Comparison of ENCODE assay signal across 25 cellular contexts in the genomic region with DNA sequence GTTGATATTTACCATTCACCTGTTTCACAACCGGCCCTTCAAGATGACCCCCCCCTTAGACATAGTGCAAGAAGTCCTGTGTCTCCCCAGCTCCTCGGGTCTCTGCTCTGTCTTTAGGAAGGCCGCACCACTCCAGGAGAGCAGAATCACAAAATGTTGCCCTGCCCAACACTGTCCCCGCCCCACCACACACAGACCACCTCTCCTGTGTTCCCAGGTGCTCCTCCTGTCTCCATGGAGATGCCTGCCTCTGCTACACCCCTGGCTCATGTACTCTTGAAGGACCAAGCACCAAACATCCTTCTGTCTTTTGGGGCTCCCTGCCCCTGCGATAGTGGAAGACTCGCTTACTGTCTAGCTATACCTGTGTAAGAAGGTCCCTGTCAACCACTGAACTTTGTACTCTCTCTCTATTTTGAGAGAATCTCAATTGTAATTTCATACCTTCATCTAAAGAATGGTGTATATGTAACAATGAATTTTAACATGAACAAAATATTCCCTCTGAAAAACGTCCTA. TPM values are rescaled to one million over a fixed set of nuclear protein-coding genes. Genes with fewer than 3 reads are reported as not detected.
DNase-seq lines count a peak whose midpoint lies in the region; ATAC-seq and TF ChIP-seq lines count a peak whose summit lies in the region.
"Had no signal": no experiment of that assay in that cellular context is flagged by ENCODE, and none has a peak within 500 bp of the region (broad histone marks: within the 10 kb centered on the region; RNA-seq: fewer than 3 reads in every experiment).

No MANE protein-coding gene starts in this region.

- POLR2A ChIA-PET in activated CD4-positive, alpha-beta T cell treated with anti-CD3 and anti-CD28 coated beads for 36 hours (lab: Charles Lee), result no interaction called here

- in situ Hi-C loops in mammary epithelial cell (cut with MboI; ENCODE audit: low sequenced_read_pairs in 2 of 2), result no loop called here

- H3K4me3 Mint-ChIP-seq in activated CD4-positive, alpha-beta T cell treated with anti-CD3 and anti-CD28 coated beads for 36 hours, result no peak overlapping the region
- no peak overlapping the region for H3K4me3 Mint-ChIP-seq in nephron progenitor cell
- no peak overlapping the region for H3K4me3 Mint-ChIP-seq in activated naive CD4-positive, alpha-beta T cell treated with anti-CD3 and anti-CD28 coated beads for 36 hours
- H3K4me3 Mint-ChIP-seq: activated CD4-positive, alpha-beta T cell treated with anti-CD3 and anti-CD28 coated beads, Interleukin-2, amount 10 ng/mL, durations not matched to agents 24 days and 14 days; activated naive CD8-positive, alpha-beta T cell treated with anti-CD3 and anti-CD28 coated beads, Interleukin-2, amount 10 ng/mL, durations not matched to agents 7 days and 5 days; CD8-positive, alpha-beta T cell; endodermal cell; HFFc6; IgD-negative memory B cell; memory B cell; T-helper 1 cell treated with Interleukin-12 subunit alpha and Interleukin-12 subunit beta and Interleukin-4 antibody, amounts not matched to agents 30 μg/mL and 1 μg/mL, for 36 hours had no signal

- no TSS peak for BruUV-seq in mammary epithelial cell (replicated peaks; lab: Mats Ljungman, UMichigan)

- H2AFZ ChIP-seq in mammary epithelial cell (ENCODE audit: low read depth, low read length), result no peak overlapping the region

- H3K4me1 ChIP-seq in mammary epithelial cell (ENCODE audit: insufficient read depth, low read length), result peaks cover 14% of the 10 kb centered on the region
- H3K4me1 ChIP-seq: body of pancreas, Peyer's patch had no signal

- no peak for ATAC-seq in activated CD4-positive, alpha-beta T cell treated with anti-CD3 and anti-CD28 coated beads for 36 hours
- ATAC-seq in GM18867 (IDR thresholded peaks at IDR 0.05; ENCODE audit: unreplicated experiment), result peak; percentile 19
- peak; percentile 26 for ATAC-seq in HG03280 (IDR thresholded peaks at IDR 0.05; ENCODE audit: unreplicated experiment)
- ATAC-seq: body of pancreas; CD8-positive, alpha-beta T cell had no signal

- WGBS in mammary epithelial cell (ENCODE audit: low coverage, missing lambda C conversion rate), result 96% methylated on average over 6 of the region's 7 CpGs

- no peak for DNase-seq in activated CD4-positive, alpha-beta T cell treated with anti-CD3 and anti-CD28 coated beads for 36 hours
- DNase-seq in activated CD4-positive, alpha-beta T cell treated with anti-CD3 and anti-CD28 coated beads for 4 hours, result no peak
- DNase-seq in nephron progenitor cell (no peak), mammary epithelial cell (no peak), GM20000 (ENCODE audit: low spot score) (no peak)
- no peak for DNase-seq in activated naive CD4-positive, alpha-beta T cell treated with anti-CD3 and anti-CD28 coated beads for 36 hours
- DNase-seq: activated naive CD8-positive, alpha-beta T cell treated with anti-CD3 and anti-CD28 coated beads, Interleukin-2, amount 10 ng/mL, durations not matched to agents 7 days and 5 days; body of pancreas; CD8-positive, alpha-beta T cell; DMS53; endodermal cell; HFFc6; naive B cell; NCI-H2081; Peyer's patch; stomach had no signal

- H3K9me3 ChIP-seq in mammary epithelial cell (replicated peaks; ENCODE audit: insufficient read depth, low read length), result no peaks in the 10 kb centered on the region
- H3K9me3 ChIP-seq: body of pancreas, Peyer's patch, stomach, upper lobe of left lung had no signal

- no peaks in the 10 kb centered on the region for H4K20me1 ChIP-seq in mammary epithelial cell (ENCODE audit: insufficient read depth, low read length)

- peak overlapping the region; percentile 34 for H3K27ac Mint-ChIP-seq in activated CD4-positive, alpha-beta T cell treated with anti-CD3 and anti-CD28 coated beads for 36 hours
- H3K27ac Mint-ChIP-seq in nephron progenitor cell, result peak overlapping the region; percentile 88
- H3K27ac Mint-ChIP-seq in activated naive CD4-positive, alpha-beta T cell treated with anti-CD3 and anti-CD28 coated beads for 36 hours, result no peak overlapping the region
- H3K27ac Mint-ChIP-seq: activated CD4-positive, alpha-beta T cell treated with anti-CD3 and anti-CD28 coated beads, Interleukin-2, amount 10 ng/mL, durations not matched to agents 24 days and 14 days; activated naive CD8-positive, alpha-beta T cell treated with anti-CD3 and anti-CD28 coated beads, Interleukin-2, amount 10 ng/mL, durations not matched to agents 7 days and 5 days; activated T-helper 2 cell treated with anti-CD3 and anti-CD28 coated beads, Interferon-gamma antibody, Interleukin-2, Interleukin-4, amounts not matched to agents 10 μg/mL and 5 μg/mL and 100 μg/mL, durations not matched to agents 14 hours and 24 hours and 36 hours; CD8-positive, alpha-beta T cell; endodermal cell; HFFc6; IgD-negative memory B cell; memory B cell; naive B cell; T-helper 1 cell treated with Interleukin-12 subunit alpha and Interleukin-12 subunit beta and Interleukin-4 antibody, amounts not matched to agents 30 μg/mL and 1 μg/mL, for 36 hours had no signal

- dilution Hi-C loops in mammary epithelial cell (cut with HindIII; ENCODE audit: low sequenced_read_pairs), result no loop called here

- CTCF ChIA-PET in activated CD4-positive, alpha-beta T cell treated with anti-CD3 and anti-CD28 coated beads for 36 hours (lab: Charles Lee), result interaction anchor here (1.2 kb wide), 1 partner anchor 16 kb away, joined by 3 read pairs; no protein-coding TSS in a partner anchor
- CTCF ChIA-PET in activated naive CD4-positive, alpha-beta T cell treated with anti-CD3 and anti-CD28 coated beads for 36 hours (lab: Charles Lee), result no interaction called here
- CTCF ChIA-PET in mammary epithelial cell (lab: Charles Lee; ENCODE audit: low non-redundant PET), result no interaction called here

- no peaks in the 10 kb centered on the region for H3K79me2 ChIP-seq in mammary epithelial cell (ENCODE audit: insufficient read depth, low read length)

- peaks cover 8% of the 10 kb centered on the region for H3K27me3 Mint-ChIP-seq in activated CD4-positive, alpha-beta T cell treated with anti-CD3 and anti-CD28 coated beads for 36 hours
- no peaks in the 10 kb centered on the region for H3K27me3 Mint-ChIP-seq in nephron progenitor cell (ENCODE audit: low read depth, poor library complexity)
- H3K27me3 Mint-ChIP-seq in activated naive CD4-positive, alpha-beta T cell treated with anti-CD3 and anti-CD28 coated beads for 36 hours (ENCODE audit: low read depth), result peaks cover 6% of the 10 kb centered on the region

- no peak overlapping the region for H3K9ac ChIP-seq in mammary epithelial cell (ENCODE audit: insufficient read depth, low read length)

- no peaks in the 10 kb centered on the region for H3K9me3 Mint-ChIP-seq in activated CD4-positive, alpha-beta T cell treated with anti-CD3 and anti-CD28 coated beads for 36 hours (ENCODE audit: low read depth)
- no peaks in the 10 kb centered on the region for H3K9me3 Mint-ChIP-seq in nephron progenitor cell
- H3K9me3 Mint-ChIP-seq in activated naive CD4-positive, alpha-beta T cell treated with anti-CD3 and anti-CD28 coated beads for 36 hours, result no peaks in the 10 kb centered on the region
- H3K9me3 Mint-ChIP-seq: activated CD4-positive, alpha-beta T cell treated with anti-CD3 and anti-CD28 coated beads, Interleukin-2, amount 10 ng/mL, durations not matched to agents 24 days and 14 days; activated naive CD8-positive, alpha-beta T cell treated with anti-CD3 and anti-CD28 coated beads, Interleukin-2, amount 10 ng/mL, durations not matched to agents 7 days and 5 days; activated T-helper 2 cell treated with anti-CD3 and anti-CD28 coated beads, Interferon-gamma antibody, Interleukin-2, Interleukin-4, amounts not matched to agents 10 μg/mL and 5 μg/mL and 100 μg/mL, durations not matched to agents 14 hours and 24 hours and 36 hours; CD8-positive, alpha-beta T cell; endodermal cell; HFFc6; IgD-negative memory B cell; memory B cell; naive B cell; T-helper 1 cell treated with Interleukin-12 subunit alpha and Interleukin-12 subunit beta and Interleukin-4 antibody, amounts not matched to agents 30 μg/mL and 1 μg/mL, for 36 hours had no signal

- peaks cover 6% of the 10 kb centered on the region for H3K4me1 Mint-ChIP-seq in activated CD4-positive, alpha-beta T cell treated with anti-CD3 and anti-CD28 coated beads for 36 hours
- H3K4me1 Mint-ChIP-seq in nephron progenitor cell, result peaks cover 13% of the 10 kb centered on the region
- H3K4me1 Mint-ChIP-seq in activated naive CD4-positive, alpha-beta T cell treated with anti-CD3 and anti-CD28 coated beads for 36 hours (ENCODE audit: low read depth), result peaks cover 2% of the 10 kb centered on the region
- H3K4me1 Mint-ChIP-seq: activated CD4-positive, alpha-beta T cell treated with anti-CD3 and anti-CD28 coated beads, Interleukin-2, amount 10 ng/mL, durations not matched to agents 24 days and 14 days; activated naive CD8-positive, alpha-beta T cell treated with anti-CD3 and anti-CD28 coated beads, Interleukin-2, amount 10 ng/mL, durations not matched to agents 7 days and 5 days; endodermal cell; IgD-negative memory B cell; memory B cell; naive B cell had no signal

- no peak overlapping the region for H3K4me3 ChIP-seq in mammary epithelial cell (replicated peaks in 1 of 3; ENCODE audit: insufficient read depth in 1 of 3, low read depth in 2 of 3, low read length in 3 of 3)
- H3K4me3 ChIP-seq: body of pancreas, Peyer's patch, stomach, upper lobe of left lung had no signal

- H3K27ac ChIP-seq in mammary epithelial cell (ENCODE audit: insufficient read depth, low read depth, low read length), result no peak overlapping the region
- H3K27ac ChIP-seq: 22Rv1, body of pancreas, Peyer's patch, stomach had no signal

- no peaks in the 10 kb centered on the region for H3K36me3 ChIP-seq in mammary epithelial cell (ENCODE audit: insufficient read depth, low read length)
- H3K36me3 ChIP-seq: Peyer's patch, stomach, upper lobe of left lung had no signal

- TF ChIP-seq CTCF in nephron progenitor cell (IDR thresholded peaks at IDR 0.05) (no peak), mammary epithelial cell (conservative IDR thresholded peaks at IDR 0.05 in 1 of 2, IDR thresholded peaks at IDR 0.05 in 1 of 2; ENCODE audit: extremely low read depth in 1 of 2, insufficient read depth in 1 of 2, low read depth in 1 of 2, low read length in 2 of 2) (no peak), GM20000 (IDR thresholded peaks at IDR 0.05; ENCODE audit: extremely low read depth, missing control alignments) (no peak)

- intact Hi-C loops in activated CD4-positive, alpha-beta T cell treated with anti-CD3 and anti-CD28 coated beads for 36 hours (cut with DNase I, micrococcal nuclease), result no loop called here
- intact Hi-C loops in activated naive CD4-positive, alpha-beta T cell treated with anti-CD3 and anti-CD28 coated beads for 36 hours (cut with micrococcal nuclease), result no loop called here
- intact Hi-C loops in mammary epithelial cell (cut with micrococcal nuclease), result no loop called here

- no peaks in the 10 kb centered on the region for H3K36me3 Mint-ChIP-seq in activated CD4-positive, alpha-beta T cell treated with anti-CD3 and anti-CD28 coated beads for 36 hours (ENCODE audit: low read depth)
- H3K36me3 Mint-ChIP-seq in nephron progenitor cell (ENCODE audit: low read depth), result no peaks in the 10 kb centered on the region
- no peaks in the 10 kb centered on the region for H3K36me3 Mint-ChIP-seq in activated naive CD4-positive, alpha-beta T cell treated with anti-CD3 and anti-CD28 coated beads for 36 hours (ENCODE audit: low read depth)
- H3K36me3 Mint-ChIP-seq: activated naive CD8-positive, alpha-beta T cell treated with anti-CD3 and anti-CD28 coated beads, Interleukin-2, amount 10 ng/mL, durations not matched to agents 7 days and 5 days; CD8-positive, alpha-beta T cell; IgD-negative memory B cell; memory B cell; naive B cell had no signal

- no peak overlapping the region for H3K4me2 ChIP-seq in mammary epithelial cell (ENCODE audit: insufficient read depth, low read depth, low read length)

- H3K27me3 ChIP-seq in mammary epithelial cell (ENCODE audit: insufficient read depth, low read length), result no peaks in the 10 kb centered on the region
- H3K27me3 ChIP-seq: body of pancreas, Peyer's patch, stomach, upper lobe of left lung had no signal

RNA-seq across cellular contexts. Expression of a gene that starts 9.6 kb away (rescaled TPM):
- not detected for total RNA-seq in activated CD4-positive, alpha-beta T cell treated with anti-CD3 and anti-CD28 coated beads for 36 hours
- total RNA-seq in activated naive CD4-positive, alpha-beta T cell treated with anti-CD3 and anti-CD28 coated beads for 36 hours, result not detected
- total RNA-seq in mammary epithelial cell, result 1 to 10 TPM in 1 of 2 donors, under 1 TPM in 1; 0.12 to 1.5 TPM
- 0.19 TPM for polyA plus RNA-seq in mammary epithelial cell
- 0.36 TPM for polyA minus RNA-seq in mammary epithelial cell
- total RNA-seq: activated CD4-positive, alpha-beta T cell treated with anti-CD3 and anti-CD28 coated beads, Interleukin-2, amount 10 ng/mL, durations not matched to agents 24 days and 14 days; activated naive CD8-positive, alpha-beta T cell treated with anti-CD3 and anti-CD28 coated beads, Interleukin-2, amount 10 ng/mL, durations not matched to agents 7 days and 5 days; activated T-helper 2 cell treated with anti-CD3 and anti-CD28 coated beads, Interferon-gamma antibody, Interleukin-2, Interleukin-4, amounts not matched to agents 10 μg/mL and 5 μg/mL and 100 μg/mL, durations not matched to agents 14 hours and 24 hours and 36 hours; CD8-positive, alpha-beta T cell had no signal
